18 cellular contexts compared by ENCODE assay signal in the genomic region with DNA sequence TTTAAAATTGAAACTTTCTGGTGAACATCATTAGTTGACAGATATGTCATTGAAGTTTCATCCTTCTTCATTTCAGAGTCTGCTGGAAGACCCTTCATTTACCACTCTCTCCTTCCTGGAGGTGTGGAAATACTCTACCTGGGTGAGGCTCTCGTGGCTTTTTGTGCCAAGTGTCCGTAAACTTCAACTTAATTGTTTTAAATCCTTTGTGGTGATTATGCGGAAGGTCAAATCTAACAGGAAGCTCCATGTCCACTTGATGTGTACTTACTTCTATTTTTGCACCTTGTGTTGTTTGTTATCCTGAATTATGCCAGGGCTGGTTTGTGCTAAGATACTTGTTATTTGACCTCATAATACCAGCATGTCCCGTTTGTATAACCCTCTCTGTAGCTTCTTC.
"Had no signal": no experiment of that assay in that cellular context is flagged by ENCODE, and none has a peak within 500 bp of the region (broad histone marks: within the 10 kb centered on the region; RNA-seq: fewer than 3 reads in every experiment).

No MANE protein-coding gene starts in this region.

- H3K36me3 Mint-ChIP-seq: T-cell had no signal

- H3K4me3 ChIP-seq: MG63 had no signal

- H3K4me3 Mint-ChIP-seq: T-cell had no signal

- ATAC-seq: T-cell had no signal

- H3K4me2 ChIP-seq: SK-N-SH had no signal

- H3K27ac Mint-ChIP-seq: T-cell had no signal

- DNase-seq: KBM-7, MG63, NCI-H1092, NCI-H1105 treated with DMSO at 0.1 percent for 48 hours, NCI-H1417 treated with DMSO at 0.1 percent for 48 hours, NCI-H146, NCI-H1694 treated with DMSO at 0.1 percent for 48 hours, NCI-H1930, NCI-H2081, NCI-H2107, NCI-H2227 treated with DMSO at 0.1 percent for 48 hours, NCI-H526, NCI-H82, Right ventricle myocardium superior, RPMI8226, SK-N-SH, SW 1271, T-cell had no signal

- H3K9me3 ChIP-seq: MG63, SK-N-SH had no signal

- H3K27me3 Mint-ChIP-seq: T-cell had no signal

- H3K27me3 ChIP-seq: MG63 had no signal

- H3K36me3 ChIP-seq: MG63 had no signal

- H3K4me1 Mint-ChIP-seq: T-cell had no signal

- H3K9ac ChIP-seq: SK-N-SH had no signal

- H3K9me3 Mint-ChIP-seq: T-cell had no signal
